In genomic region chr6:1622851-1623768, GRCh38 we compare ENCODE assay signal across 11 cellular contexts. TPM values are rescaled to one million over a fixed set of nuclear protein-coding genes. Genes with fewer than 3 reads are reported as not detected.
DNase-seq lines count a peak whose midpoint lies in the region; TF ChIP-seq lines count a peak whose summit lies in the region.
"Had no signal": no experiment of that assay in that cellular context is flagged by ENCODE, and none has a peak within 500 bp of the region (broad histone marks: within the 10 kb centered on the region; RNA-seq: fewer than 3 reads in every experiment).

No MANE protein-coding gene starts in this region.

- H3K4me2 ChIP-seq in Karpas-422 (ENCODE audit: low read depth, low read length, poor library complexity, severe bottlenecking), result no peak overlapping the region

- H3K4me3 Mint-ChIP-seq in activated naive CD8-positive, alpha-beta T cell, result peak overlapping the region; percentile 13
- no peak overlapping the region for H3K4me3 Mint-ChIP-seq in activated naive CD8-positive, alpha-beta T cell treated with anti-CD3 and anti-CD28 coated beads for 36 hours
- H3K4me3 Mint-ChIP-seq in brain, result peak overlapping the region; percentile 26 to 85 (median 67)

- no peaks in the 10 kb centered on the region for H3K9me3 Mint-ChIP-seq in activated naive CD8-positive, alpha-beta T cell (ENCODE audit: low read depth)
- no peaks in the 10 kb centered on the region for H3K9me3 Mint-ChIP-seq in activated naive CD8-positive, alpha-beta T cell treated with anti-CD3 and anti-CD28 coated beads for 36 hours
- H3K9me3 Mint-ChIP-seq in brain, result peaks cover 0 to 23% (median 5%) of the 10 kb centered on the region in 5 experiments

- TF ChIP-seq POLR2A in testis (IDR thresholded peaks at IDR 0.05), result no peak

- no peak overlapping the region for H3K9ac ChIP-seq in Karpas-422 (ENCODE audit: low read length)

- H2AFZ ChIP-seq in Karpas-422 (ENCODE audit: low read length), result no peak overlapping the region

- TF ChIP-seq CTCF in brain (conservative IDR thresholded peaks at IDR 0.05) (no peak), testis (IDR thresholded peaks at IDR 0.05) (no peak)

- H3K79me2 ChIP-seq in Karpas-422 (ENCODE audit: low read length), result no peaks in the 10 kb centered on the region

- H3K36me3 ChIP-seq in testis (ENCODE audit: low read depth, missing control alignments) (no peaks in the 10 kb centered on the region), Karpas-422 (ENCODE audit: insufficient read depth, low read length) (no peaks in the 10 kb centered on the region)
- no peaks in the 10 kb centered on the region for H3K36me3 ChIP-seq in effector memory CD4-positive, alpha-beta T cell (ENCODE audit: control insufficient read depth, insufficient read depth, low read length)
- H3K36me3 ChIP-seq: uterus had no signal

- H4K20me1 ChIP-seq in Karpas-422 (ENCODE audit: insufficient read depth, low read depth, low read length), result no peaks in the 10 kb centered on the region

- peak overlapping the region; percentile 70 to 84 for H3K27ac ChIP-seq in testis
- no peak overlapping the region for H3K27ac ChIP-seq in effector memory CD4-positive, alpha-beta T cell (ENCODE audit: insufficient read depth, low read length, poor library complexity, severe bottlenecking)
- H3K27ac ChIP-seq in Karpas-422 (ENCODE audit: low read length), result no peak overlapping the region
- H3K27ac ChIP-seq: body of pancreas, uterus had no signal

- H3K4me3 ChIP-seq in testis (no peak overlapping the region), Karpas-422 (ENCODE audit: low read length) (no peak overlapping the region)
- no peak overlapping the region for H3K4me3 ChIP-seq in effector memory CD4-positive, alpha-beta T cell (ENCODE audit: insufficient read depth, low read depth, low read length, poor library complexity, severe bottlenecking)
- H3K4me3 ChIP-seq: body of pancreas, uterus had no signal

- H3K27me3 ChIP-seq in testis (no peaks in the 10 kb centered on the region), Karpas-422 (ENCODE audit: low read length) (no peaks in the 10 kb centered on the region)
- peaks cover 47% of the 10 kb centered on the region for H3K27me3 ChIP-seq in effector memory CD4-positive, alpha-beta T cell (replicated peaks; ENCODE audit: control insufficient read depth, insufficient read depth, low read length, poor library complexity, severe bottlenecking)
- H3K27me3 ChIP-seq: body of pancreas had no signal

- H3K36me3 Mint-ChIP-seq in activated naive CD8-positive, alpha-beta T cell, result peaks cover 22% of the 10 kb centered on the region
- H3K36me3 Mint-ChIP-seq in activated naive CD8-positive, alpha-beta T cell treated with anti-CD3 and anti-CD28 coated beads for 36 hours, result peaks cover 11% of the 10 kb centered on the region
- H3K36me3 Mint-ChIP-seq in brain, result peaks cover 19% of the 10 kb centered on the region

- H3K9me3 ChIP-seq in testis (no peaks in the 10 kb centered on the region), Karpas-422 (ENCODE audit: low read length) (no peaks in the 10 kb centered on the region)
- no peaks in the 10 kb centered on the region for H3K9me3 ChIP-seq in effector memory CD4-positive, alpha-beta T cell (ENCODE audit: control insufficient read depth, low read length)
- H3K9me3 ChIP-seq: body of pancreas, uterus had no signal

- intact Hi-C loops in testis (cut with DNase I; ENCODE audit: low total_unique reads), result no loop called here

- peaks cover 3% of the 10 kb centered on the region for H3K4me1 ChIP-seq in testis
- peaks cover 10% of the 10 kb centered on the region for H3K4me1 ChIP-seq in effector memory CD4-positive, alpha-beta T cell (ENCODE audit: control insufficient read depth, insufficient read depth, low read length, poor library complexity, severe bottlenecking)
- no peaks in the 10 kb centered on the region for H3K4me1 ChIP-seq in Karpas-422 (ENCODE audit: low read length)
- H3K4me1 ChIP-seq: uterus had no signal

- no peak for DNase-seq in activated naive CD8-positive, alpha-beta T cell treated with anti-CD3 and anti-CD28 coated beads for 36 hours
- DNase-seq in mesenteric fat pad (ENCODE audit: low spot score) (peak; percentile 45), testis (no peak), NCI-H1930 (lab: John Stamatoyannopoulos, UW) (no peak), Karpas-422 (no peak)
- DNase-seq in effector memory CD4-positive, alpha-beta T cell, result no peak
- DNase-seq: activated CD4-positive, alpha-beta T cell treated with anti-CD3 and anti-CD28 coated beads for 1 hour; body of pancreas; uterus had no signal

- H3K4me1 Mint-ChIP-seq in activated naive CD8-positive, alpha-beta T cell (ENCODE audit: low read depth), result peaks cover 17% of the 10 kb centered on the region
- H3K4me1 Mint-ChIP-seq in activated naive CD8-positive, alpha-beta T cell treated with anti-CD3 and anti-CD28 coated beads for 36 hours, result peaks cover 6% of the 10 kb centered on the region
- peaks cover 18% of the 10 kb centered on the region for H3K4me1 Mint-ChIP-seq in brain

- no peaks in the 10 kb centered on the region for H3K9me2 ChIP-seq in Karpas-422 (replicated peaks; ENCODE audit: insufficient read depth, low read length)

- 65 to 68% methylated on average over 8 of the region's 8 CpGs for WGBS in testis, 2 donors

- H3K27me3 Mint-ChIP-seq in activated naive CD8-positive, alpha-beta T cell, result peaks cover 40% of the 10 kb centered on the region
- H3K27me3 Mint-ChIP-seq in activated naive CD8-positive, alpha-beta T cell treated with anti-CD3 and anti-CD28 coated beads for 36 hours, result peaks cover 84% of the 10 kb centered on the region
- H3K27me3 Mint-ChIP-seq in brain, result peaks cover 100% of the 10 kb centered on the region

- H3K27ac Mint-ChIP-seq in activated naive CD8-positive, alpha-beta T cell, result no peak overlapping the region
- H3K27ac Mint-ChIP-seq in activated naive CD8-positive, alpha-beta T cell treated with anti-CD3 and anti-CD28 coated beads for 36 hours, result no peak overlapping the region
- peak overlapping the region in 2 of 5 experiments; percentile 63 to 82 for H3K27ac Mint-ChIP-seq in brain

RNA-seq across cellular contexts. Expression of gene FOXC1, which starts 13.4 kb away (rescaled TPM):
- not detected for total RNA-seq in activated naive CD8-positive, alpha-beta T cell treated with anti-CD3 and anti-CD28 coated beads for 36 hours
- polyA plus RNA-seq in brain (ENCODE audit: insufficient read depth, low read depth, low replicate concordance), result 7.9 TPM
- 7.6 TPM for total RNA-seq in mesenteric fat pad
- total RNA-seq in testis, result 10 to 100 TPM in 1 of 2 donors, 1 to 10 TPM in 1; 9.4 to 10.6 TPM
- 4.7 TPM for polyA plus RNA-seq in testis (ENCODE audit: insufficient read depth, low read depth, low replicate concordance)
- not detected in 2 replicates for total RNA-seq in Karpas-422 (2014; rRNA removed; shearing (Covaris generic); ENCODE audit: low replicate concordance)

Comparison
In these comparisons a context has a peak if more than half of its experiments do, and no peak if none do; other contexts are left out.
1. H3K27ac ChIP-seq: peak in testis (2 of 2); none in effector memory CD4-positive, alpha-beta T cell (single experiment) and Karpas-422 (single experiment).